In the genomic region with DNA sequence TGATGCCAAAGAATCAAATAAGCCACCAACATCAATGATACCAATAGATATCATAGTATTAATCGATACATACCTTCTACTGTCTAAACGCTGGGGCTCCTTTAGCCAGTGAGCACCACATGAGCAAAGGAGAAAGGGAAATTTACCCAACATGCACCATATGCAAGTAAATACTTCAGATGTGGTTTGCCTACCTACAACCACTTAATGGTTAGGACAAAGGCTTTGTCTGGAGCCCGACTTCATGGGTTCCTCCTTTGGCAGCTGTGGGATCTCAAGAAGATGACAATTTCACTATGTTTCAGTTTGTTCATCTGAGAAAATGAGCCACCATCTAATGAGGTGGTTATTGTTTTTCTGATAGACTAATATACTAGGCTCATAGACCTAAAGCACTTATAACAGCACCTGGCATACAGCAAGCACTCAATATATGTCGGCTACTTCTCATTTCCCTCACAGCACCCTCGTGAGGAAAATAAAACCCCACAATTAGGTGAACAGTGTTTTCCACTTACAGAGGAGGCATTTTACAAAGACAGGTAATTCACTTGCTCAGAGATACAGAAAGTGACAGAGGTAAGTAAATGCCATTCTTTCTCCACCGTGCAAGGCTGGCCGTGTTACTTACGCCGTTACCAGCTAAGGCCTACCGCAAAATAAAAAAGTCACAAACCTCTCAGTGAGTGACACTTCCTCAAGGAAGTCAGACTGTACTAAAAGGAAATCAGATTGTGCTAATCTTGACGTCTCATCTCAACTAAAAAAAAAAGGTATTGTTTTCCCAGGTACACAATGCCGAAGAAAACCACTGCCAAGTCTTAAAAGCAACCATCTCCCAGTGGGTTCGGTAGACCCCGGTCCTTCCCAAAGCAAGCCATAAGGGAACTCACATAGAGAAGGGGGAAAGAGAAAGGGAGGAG, we compare ENCODE assay signal across 8 cellular contexts. TPM values are rescaled to one million over a fixed set of nuclear protein-coding genes. Genes with fewer than 3 reads are reported as not detected.
A peak's percentile ranks its signal among the peaks of the same experiment; 100 is the strongest.
DNase-seq lines count a peak whose midpoint lies in the region; ATAC-seq and TF ChIP-seq lines count a peak whose summit lies in the region.

No MANE protein-coding gene starts in this region.

- H4K20me1 ChIP-seq in BLaER1 = peaks cover under 1% of the 10 kb centered on the region; the same call in 1 of the 2 replicates

- TF ChIP-seq CTCF in right lobe of liver (IDR thresholded peaks at IDR 0.05) (no peak), upper lobe of right lung (IDR thresholded peaks at IDR 0.05) (no peak)

- peak overlapping the region; percentile 84 for H3K9ac ChIP-seq in BLaER1

- H3K27ac Mint-ChIP-seq in activated T-helper 17 cell treated with anti-CD3 and anti-CD28 coated beads, Interleukin-2, amount 50 U/mL, for 72 hours = peak overlapping the region; percentile 98

- TF ChIP-seq POLR2A in right lobe of liver (IDR thresholded peaks at IDR 0.05) = no peak

- H3K4me2 ChIP-seq in BLaER1 = peak overlapping the region; percentile 93

- H3K4me3 ChIP-seq in BLaER1 (peak overlapping the region; percentile 87), right lobe of liver (peak overlapping the region; percentile 63 to 78 (median 63)), upper lobe of right lung (peak overlapping the region; percentile 83)

- intact Hi-C loops in right lobe of liver (cut with DNase I) (no loop called here), upper lobe of right lung (cut with DNase I) (no loop called here), posterior cingulate gyrus (cut with DNase I) (loop anchor here (10.0 kb wide), 2 partner anchors 62 to 238 kb away; no protein-coding TSS in a partner anchor)

- no peaks in the 10 kb centered on the region for H3K9me3 ChIP-seq in BLaER1
- no peaks in the 10 kb centered on the region for H3K9me3 ChIP-seq in KOPT-K1 (ENCODE audit: insufficient read depth, low read length, poor library complexity, severe bottlenecking)
- H3K9me3 ChIP-seq in right lobe of liver = no peaks in the 10 kb centered on the region
- H3K9me3 ChIP-seq in upper lobe of right lung = no peaks in the 10 kb centered on the region

- peaks cover 17% of the 10 kb centered on the region for H3K36me3 Mint-ChIP-seq in activated T-helper 17 cell treated with anti-CD3 and anti-CD28 coated beads, Interleukin-2, amount 50 U/mL, for 72 hours (ENCODE audit: low read depth)

- ATAC-seq in activated T-helper 17 cell treated with anti-CD3 and anti-CD28 coated beads, Interleukin-2, amount 50 U/mL, for 72 hours (replicated peaks) = no peak
- no peak for ATAC-seq in right lobe of liver
- no peak for ATAC-seq in upper lobe of right lung
- ATAC-seq in HG03039 (IDR thresholded peaks at IDR 0.05; ENCODE audit: unreplicated experiment) = no peak

- H3K9me3 Mint-ChIP-seq in activated T-helper 17 cell treated with anti-CD3 and anti-CD28 coated beads, Interleukin-2, amount 50 U/mL, for 72 hours = no peaks in the 10 kb centered on the region

- H3K4me3 Mint-ChIP-seq in activated T-helper 17 cell treated with anti-CD3 and anti-CD28 coated beads, Interleukin-2, amount 50 U/mL, for 72 hours = peak overlapping the region; percentile 98

- 59% methylated on average over 14 of the region's 14 CpGs for WGBS in right lobe of liver (ENCODE audit: insufficient coverage, low coverage, low lambda C conversion rate, missing lambda C conversion rate)

- H3K4me1 ChIP-seq in BLaER1 (peaks cover 58% of the 10 kb centered on the region), right lobe of liver (peaks cover 0 to 12% (median 5%) of the 10 kb centered on the region in 4 donors), upper lobe of right lung (peaks cover 31% of the 10 kb centered on the region)

- H3K27me3 Mint-ChIP-seq in activated T-helper 17 cell treated with anti-CD3 and anti-CD28 coated beads, Interleukin-2, amount 50 U/mL, for 72 hours = no peaks in the 10 kb centered on the region

- H3K27me3 ChIP-seq in BLaER1 (no peaks in the 10 kb centered on the region), right lobe of liver (no peaks in the 10 kb centered on the region), upper lobe of right lung (no peaks in the 10 kb centered on the region)

- H3K4me1 Mint-ChIP-seq in activated T-helper 17 cell treated with anti-CD3 and anti-CD28 coated beads, Interleukin-2, amount 50 U/mL, for 72 hours = peaks cover 37% of the 10 kb centered on the region

- DNase-seq in right lobe of liver (no peak), upper lobe of right lung (no peak), posterior cingulate gyrus (no peak), NCI-H2196 (lab: John Stamatoyannopoulos, UW; ENCODE audit: unreplicated experiment) (no peak)

- H3K27ac ChIP-seq in BLaER1 (peak overlapping the region; percentile 80; the same call in 1 of the 2 replicates), KOPT-K1 (ENCODE audit: low read depth, low read length, poor library complexity, severe bottlenecking) (peak overlapping the region; percentile 75), right lobe of liver (peak overlapping the region in 2 of 3 donors; percentile 14 to 20), upper lobe of right lung (peak overlapping the region; percentile 70)

- H3K36me3 ChIP-seq in BLaER1 (peaks cover 21% of the 10 kb centered on the region), KOPT-K1 (ENCODE audit: insufficient read depth, low read length) (peaks cover 27% of the 10 kb centered on the region), right lobe of liver (no peaks in the 10 kb centered on the region), upper lobe of right lung (peaks cover 17% of the 10 kb centered on the region)

RNA-seq across cellular contexts. Expression of gene TTC13, which starts 1.6 kb away (rescaled TPM):
- 10 to 100 TPM; 13.3 to 22.0 TPM for total RNA-seq in activated T-helper 17 cell treated with anti-CD3 and anti-CD28 coated beads, Interleukin-2, amount 50 U/mL, for 72 hours
- total RNA-seq in right lobe of liver (10 to 100 TPM in 1 of 6 experiments, 1 to 10 TPM in 5; 5.3 to 10.7 (median 6.2) TPM), upper lobe of right lung (18.6 TPM)

RNA-seq across cellular contexts. Expression of gene ARV1, which starts 1.8 kb away (rescaled TPM):
- 10 to 100 TPM in 1 of 2 donors, 1 to 10 TPM in 1; 8.9 to 15.4 TPM for total RNA-seq in activated T-helper 17 cell treated with anti-CD3 and anti-CD28 coated beads, Interleukin-2, amount 50 U/mL, for 72 hours
- 10 to 100 TPM in 5 of 6 experiments, 1 to 10 TPM in 1; 9.2 to 18.7 (median 13.4) TPM for total RNA-seq in right lobe of liver
- 19.9 TPM for total RNA-seq in upper lobe of right lung

Comparison
In these comparisons a context has a peak if more than half of its experiments do, and no peak if none do; other contexts are left out.
1. H3K27ac ChIP-seq: peak in every context shown above with its lines; median percentile 80 in BLaER1; 75 in KOPT-K1; 70 in upper lobe of right lung; 17 in right lobe of liver.